In genomic region chr3:126473292-126474168, GRCh38 we compare ENCODE assay signal across 9 cellular contexts. TPM values are rescaled to one million over a fixed set of nuclear protein-coding genes. Genes with fewer than 3 reads are reported as not detected.
DNase-seq lines count a peak whose midpoint lies in the region; ATAC-seq and TF ChIP-seq lines count a peak whose summit lies in the region.
"Had no signal": no experiment of that assay in that cellular context is flagged by ENCODE, and none has a peak within 500 bp of the region (broad histone marks: within the 10 kb centered on the region; RNA-seq: fewer than 3 reads in every experiment).

No MANE protein-coding gene starts in this region.

- H3K36me3 Mint-ChIP-seq in activated naive CD8-positive, alpha-beta T cell treated with anti-CD3 and anti-CD28 coated beads for 36 hours = peaks cover 45% of the 10 kb centered on the region

- H3K9me3 Mint-ChIP-seq in activated naive CD8-positive, alpha-beta T cell treated with anti-CD3 and anti-CD28 coated beads for 36 hours = no peaks in the 10 kb centered on the region

- H3K36me3 ChIP-seq in heart right ventricle (peaks cover 0 to 36% (median 22%) of the 10 kb centered on the region in 9 donors), liver (ENCODE audit: control insufficient read depth in 4 of 4, insufficient read depth in 3 of 4, low read depth in 1 of 4, low read length in 3 of 4) (peaks cover 5 to 28% (median 23%) of the 10 kb centered on the region in 4 donors), aorta (ENCODE audit: control insufficient read depth in 1 of 2, insufficient read depth in 2 of 2, low read length in 1 of 2) (peaks cover 4 to 5% of the 10 kb centered on the region in 2 donors)

- no peak for TF ChIP-seq CTCF in heart right ventricle (IDR thresholded peaks at IDR 0.05)
- TF ChIP-seq CTCF in liver (IDR thresholded peaks at IDR 0.05; ENCODE audit: low read depth, low read length, missing input control) = no peak
- no peak for TF ChIP-seq CTCF in GM13977 (IDR thresholded peaks at IDR 0.05; ENCODE audit: extremely low read depth, insufficient read depth, missing control alignments)

- peaks cover 44% of the 10 kb centered on the region for H3K4me1 Mint-ChIP-seq in activated naive CD8-positive, alpha-beta T cell treated with anti-CD3 and anti-CD28 coated beads for 36 hours

- ATAC-seq in heart right ventricle = no peak
- ATAC-seq in left cardiac atrium = no peak
- no peak for ATAC-seq in aorta (ENCODE audit: low FRiP score)
- ATAC-seq in GM19463 (IDR thresholded peaks at IDR 0.05; ENCODE audit: unreplicated experiment) = no peak

- H3K27ac Mint-ChIP-seq in activated naive CD8-positive, alpha-beta T cell treated with anti-CD3 and anti-CD28 coated beads for 36 hours = peak overlapping the region; percentile 21

- H3K27me3 ChIP-seq in heart right ventricle = no peaks in the 10 kb centered on the region
- no peaks in the 10 kb centered on the region for H3K27me3 ChIP-seq in liver (ENCODE audit: control insufficient read depth in 4 of 4, insufficient read depth in 4 of 4, low read length in 3 of 4)
- no peaks in the 10 kb centered on the region for H3K27me3 ChIP-seq in aorta (ENCODE audit: control insufficient read depth in 1 of 2, insufficient read depth in 2 of 2, low read length in 1 of 2)

- peak overlapping the region; percentile 52 to 55 for H3K9ac ChIP-seq in liver (ENCODE audit: low read depth in 1 of 2, low read length in 2 of 2)

- peak overlapping the region; percentile 95 for H3K4me3 Mint-ChIP-seq in activated naive CD8-positive, alpha-beta T cell treated with anti-CD3 and anti-CD28 coated beads for 36 hours

- H3K27me3 Mint-ChIP-seq in activated naive CD8-positive, alpha-beta T cell treated with anti-CD3 and anti-CD28 coated beads for 36 hours = no peaks in the 10 kb centered on the region

- no peak for DNase-seq in heart right ventricle
- DNase-seq in left cardiac atrium = no peak
- DNase-seq in activated naive CD8-positive, alpha-beta T cell treated with anti-CD3 and anti-CD28 coated beads for 36 hours = no peak
- DNase-seq in aorta = peak in 1 of 2 donors; percentile 28
- DNase-seq in GM13977 (ENCODE audit: low spot score) = no peak
- DNase-seq in effector CD4-positive, alpha-beta T cell = no peak

- H3K4me1 ChIP-seq in heart right ventricle (peaks cover 34 to 65% (median 49%) of the 10 kb centered on the region in 9 donors), liver (ENCODE audit: control insufficient read depth in 4 of 4, insufficient read depth in 4 of 4, low read length in 3 of 4) (peaks cover 2 to 47% (median 34%) of the 10 kb centered on the region in 4 donors), aorta (ENCODE audit: control insufficient read depth in 1 of 2, insufficient read depth in 2 of 2, low read length in 2 of 2) (peaks cover 0 to 4% of the 10 kb centered on the region in 2 donors)

- in situ Hi-C loops in GM13977 (cut with MboI; ENCODE audit: low pct_unique_long_range_greater_than_20kb, low sequenced_read_pairs, unreplicated experiment) = no loop called here

- TF ChIP-seq RAD21 in liver (IDR thresholded peaks at IDR 0.05) = no peak

- H3K27ac ChIP-seq in heart right ventricle = peak overlapping the region in 2 of 10 donors; percentile 39 to 70
- H3K27ac ChIP-seq in liver (ENCODE audit: low read depth in 1 of 2, low read length in 2 of 2) = peak overlapping the region; percentile 53 to 66
- no peak overlapping the region for H3K27ac ChIP-seq in aorta (ENCODE audit: low read depth in 1 of 2, low read length in 2 of 2)

- intact Hi-C loops in heart right ventricle (cut with DNase I) = loop anchor here in 4 of 10 donors (2.0 to 10.0 kb wide), 4 partner anchors 117 to 229 kb away; partner anchors contain the start of gene KLF15 (in 1 of the 4)
- intact Hi-C loops in left cardiac atrium (cut with DNase I) = loop anchor here in 1 of 2 donors (5.0 kb wide), 1 partner anchor 216 kb away; no protein-coding TSS in a partner anchor
- intact Hi-C loops in aorta (cut with DNase I) = loop anchor here (5.0 to 10.0 kb wide), 2 partner anchors 209 to 216 kb away; no protein-coding TSS in a partner anchor

- WGBS in heart right ventricle, 2 donors = 55 to 70% methylated on average over 12 to 14 of the region's 14 CpGs
- WGBS in liver = 68% methylated on average over 14 of the region's 14 CpGs
- 57 to 66% methylated on average over 13 to 14 of the region's 14 CpGs for WGBS in aorta, 2 donors

- H3K9me3 ChIP-seq in heart right ventricle = no peaks in the 10 kb centered on the region
- H3K9me3 ChIP-seq in liver (ENCODE audit: control insufficient read depth in 4 of 4, low read length in 3 of 4) = no peaks in the 10 kb centered on the region
- no peaks in the 10 kb centered on the region for H3K9me3 ChIP-seq in aorta (ENCODE audit: control insufficient read depth, low read length)

- peak overlapping the region in 8 of 10 donors; percentile 70 to 88 (median 78) for H3K4me3 ChIP-seq in heart right ventricle
- H3K4me3 ChIP-seq in liver (ENCODE audit: low read depth in 1 of 3, low read length in 3 of 3) = peak overlapping the region; percentile 22 to 89 (median 22)
- peak overlapping the region; percentile 9 to 27 for H3K4me3 ChIP-seq in aorta (ENCODE audit: low read length in 2 of 2)

TF ChIP-seq in liver, 16 proteins besides CTCF, POLR2A, EP300 and RAD21:
- peak; percentile 21 for TF ChIP-seq YY1 (IDR thresholded peaks at IDR 0.05)
- TF ChIP-seq JUND (IDR thresholded peaks at IDR 0.05) = no peak

RNA-seq across cellular contexts. Expression of gene ZXDC, which starts 2.2 kb away (rescaled TPM):
- total RNA-seq in heart right ventricle = 10 to 100 TPM; 15.2 to 25.4 (median 19.7) TPM
- polyA plus RNA-seq in heart right ventricle = 10 to 100 TPM in 1 of 2 donors, 1 to 10 TPM in 1; 6.6 to 14.3 TPM
- total RNA-seq in left cardiac atrium = 10 to 100 TPM; 15.7 to 20.7 TPM
- 10 to 100 TPM; 18.7 to 19.3 TPM for total RNA-seq in activated naive CD8-positive, alpha-beta T cell treated with anti-CD3 and anti-CD28 coated beads for 36 hours
- 10 to 100 TPM; 17.2 to 42.3 TPM for total RNA-seq in liver
- 10 to 100 TPM in 1 of 2 donors, 1 to 10 TPM in 1; 7.0 to 10.5 TPM for polyA plus RNA-seq in liver
- total RNA-seq in aorta = 10 to 100 TPM; 35.7 to 37.5 TPM
- polyA plus RNA-seq in aorta = 10 to 100 TPM in 1 of 2 donors, 1 to 10 TPM in 1; 4.4 to 15.9 TPM

RNA-seq across cellular contexts. Expression of gene UROC1, which starts 44.0 kb away (rescaled TPM):
- total RNA-seq in heart right ventricle = not detected
- under 1 TPM in 1 of 2 donors, not detected in 1; 0.01 TPM for polyA plus RNA-seq in heart right ventricle
- total RNA-seq in left cardiac atrium = not detected
- not detected for total RNA-seq in activated naive CD8-positive, alpha-beta T cell treated with anti-CD3 and anti-CD28 coated beads for 36 hours
- total RNA-seq in liver = 10 to 100 TPM in 1 of 2 donors, 1 to 10 TPM in 1; 5.9 to 28.4 TPM
- polyA plus RNA-seq in liver = 10 to 100 TPM; 16.5 to 20.0 TPM
- not detected for total RNA-seq in aorta
- not detected for polyA plus RNA-seq in aorta
- total RNA-seq: NCI-H460 had no signal

RNA-seq across cellular contexts. Expression of gene CHST13, which starts 50.4 kb away (rescaled TPM):
- total RNA-seq in heart right ventricle (1 to 10 TPM in 1 of 10 donors, under 1 TPM in 9; 0.15 to 1.2 (median 0.53) TPM), left cardiac atrium (under 1 TPM; 0.60 to 0.74 TPM), liver (10 to 100 TPM; 19.7 to 39.1 TPM), aorta (under 1 TPM; 0.33 to 0.55 TPM)
- polyA plus RNA-seq in heart right ventricle (under 1 TPM; 0.12 to 0.15 TPM), liver (10 to 100 TPM; 22.1 to 28.3 TPM), aorta (not detected)
- not detected for total RNA-seq in activated naive CD8-positive, alpha-beta T cell treated with anti-CD3 and anti-CD28 coated beads for 36 hours
- total RNA-seq: NCI-H460 had no signal

Comparison
In these comparisons a context has a peak if more than half of its experiments do, and no peak if none do; other contexts are left out.
1. H3K27ac ChIP-seq: peak in liver (2 of 2); none in aorta (0 of 2).
2. H3K4me3 ChIP-seq: peak in every context shown above with its lines; median percentile 78 in heart right ventricle; 22 in liver; 18 in aorta.
3. RNA of gene UROC1, which starts 44.0 kb away (total RNA-seq): 5.9 to 28.4 TPM in liver; not detected in heart right ventricle, not detected in left cardiac atrium, not detected in activated naive CD8-positive, alpha-beta T cell treated with anti-CD3 and anti-CD28 coated beads for 36 hours and not detected in aorta; every median in the first group is over 4 times any median in the second.
4. RNA of gene CHST13, which starts 50.4 kb away (total RNA-seq): 19.7 to 39.1 TPM in liver; 0.60 to 0.74 TPM in left cardiac atrium, 0.33 to 0.55 TPM in aorta, 0.15 to 1.2 TPM in heart right ventricle and not detected in activated naive CD8-positive, alpha-beta T cell treated with anti-CD3 and anti-CD28 coated beads for 36 hours; every median in the first group is over 4 times any median in the second.